In the genomic region with DNA sequence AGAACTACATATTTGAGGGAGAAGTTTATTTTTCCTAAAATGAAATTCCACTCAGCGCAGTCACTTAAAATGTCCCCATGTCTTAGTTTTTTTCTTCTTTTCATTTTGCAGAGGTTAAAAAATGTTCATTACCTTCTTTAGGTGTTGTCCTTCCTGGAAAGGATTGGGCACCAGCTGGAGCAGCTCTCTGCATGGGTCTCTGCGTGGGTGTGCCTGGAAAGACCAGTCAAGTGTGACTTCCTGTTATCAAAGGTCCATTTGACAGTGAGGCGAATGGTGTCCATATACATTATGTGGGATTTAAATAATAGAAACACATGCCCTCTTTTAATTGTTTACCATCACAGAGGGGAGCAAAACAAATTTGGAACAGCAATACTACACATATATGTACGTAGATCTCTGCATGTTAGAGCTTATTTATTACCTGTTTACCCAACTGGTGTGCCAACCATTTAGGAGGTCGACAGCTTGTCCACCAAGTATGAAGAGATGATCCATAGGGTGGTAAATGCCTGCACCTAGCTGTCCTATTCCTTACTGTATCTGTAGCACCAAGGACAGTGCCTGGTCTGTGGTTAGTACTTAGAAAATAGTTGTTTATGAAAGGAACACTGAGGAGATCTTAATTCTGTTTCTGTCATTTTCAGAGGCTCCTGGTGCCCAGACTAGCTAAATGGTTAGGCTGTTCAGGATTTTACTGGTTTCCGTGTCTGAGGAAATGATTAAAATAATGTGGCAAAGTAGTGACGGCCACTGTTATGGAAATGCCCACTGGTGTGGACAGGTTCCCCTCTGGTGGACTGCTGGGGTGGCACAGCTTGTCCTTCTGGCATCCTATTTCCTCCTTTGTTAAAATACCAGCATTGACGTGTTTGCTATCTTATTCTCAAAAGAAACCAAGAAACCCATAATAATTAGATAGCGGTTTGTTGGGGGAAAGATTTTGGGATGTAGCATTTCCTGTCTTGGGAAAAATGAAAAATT, we compare ENCODE assay signal across 11 cellular contexts.
DNase-seq lines count a peak whose midpoint lies in the region; ATAC-seq, FAIRE-seq and TF ChIP-seq lines count a peak whose summit lies in the region.
"Had no signal": no experiment of that assay in that cellular context is flagged by ENCODE, and none has a peak within 500 bp of the region (broad histone marks: within the 10 kb centered on the region; RNA-seq: fewer than 3 reads in every experiment).

No MANE protein-coding gene starts in this region.

- no peak for TF ChIP-seq RAD21 in K562 (CRISPR knock-in tag; conservative IDR thresholded peaks at IDR 0.05 in 1 of 2, IDR thresholded peaks at IDR 0.05 in 1 of 2)

- TF ChIP-seq CTCF in K562 (IDR thresholded peaks at IDR 0.05 in 2 of 3, conservative IDR thresholded peaks at IDR 0.05 in 1 of 3; ENCODE audit: insufficient read depth in 2 of 3, low read depth in 1 of 3, low read length in 3 of 3) (peak in 2 of 3 experiments; percentile 13 to 27; a peak in 2 of 6 replicates), nephron progenitor cell (IDR thresholded peaks at IDR 0.05) (peak; percentile 11)

- no peaks in the 10 kb centered on the region for H4K20me1 ChIP-seq in K562 (replicated peaks; ENCODE audit: control insufficient read depth, insufficient read depth, low read length)

- H3K4me2 ChIP-seq in K562 (ENCODE audit: insufficient read depth, low read length): no peak overlapping the region

- H3K79me2 ChIP-seq in K562 (ENCODE audit: control insufficient read depth, insufficient read depth, low read length): no peaks in the 10 kb centered on the region

- no peak overlapping the region for H3K27ac ChIP-seq in K562 (ENCODE audit: extremely low read depth, low read depth, low read length)
- H3K27ac ChIP-seq in small intestine (ENCODE audit: low read depth in 1 of 2, low read length in 1 of 2): no peak overlapping the region
- H3K27ac ChIP-seq in substantia nigra (ENCODE audit: low read depth, low read length, poor library complexity, severe bottlenecking): no peak overlapping the region

- no peak overlapping the region for H3K4me3 Mint-ChIP-seq in nephron progenitor cell
- H3K4me3 Mint-ChIP-seq in stimulated activated memory B cell treated with anti-CD40 and anti-IgM and Interleukin-4, amounts not matched to agents 10 μg/mL and 1 μg/mL and 100 μg/mL, for 72 hours: no peak overlapping the region

- CTCF ChIA-PET in K562 (lab: Yijun Ruan, JAX; ENCODE audit: low intra/inter-chr PET ratio): no interaction called here

- peaks cover 4% of the 10 kb centered on the region for H3K4me1 Mint-ChIP-seq in nephron progenitor cell
- H3K4me1 Mint-ChIP-seq in stimulated activated memory B cell treated with anti-CD40 and anti-IgM and Interleukin-4, amounts not matched to agents 10 μg/mL and 1 μg/mL and 100 μg/mL, for 72 hours: no peaks in the 10 kb centered on the region

- H3K4me1 ChIP-seq in K562 (replicated peaks in 1 of 2; ENCODE audit: control insufficient read depth in 2 of 2, insufficient read depth in 2 of 2, low read length in 2 of 2) (no peaks in the 10 kb centered on the region), small intestine (ENCODE audit: control insufficient read depth in 2 of 2, insufficient read depth in 1 of 2, low read depth in 1 of 2, low read length in 1 of 2) (no peaks in the 10 kb centered on the region)

- H3K27ac Mint-ChIP-seq in nephron progenitor cell: no peak overlapping the region
- H3K27ac Mint-ChIP-seq in stimulated activated memory B cell treated with anti-CD40 and anti-IgM and Interleukin-4, amounts not matched to agents 10 μg/mL and 1 μg/mL and 100 μg/mL, for 72 hours: no peak overlapping the region

- intact Hi-C loops in K562 (cut with micrococcal nuclease): no loop called here

- TF ChIP-seq EP300 in K562 (IDR thresholded peaks at IDR 0.05; ENCODE audit: low read length): no peak

- POLR2A ChIA-PET in K562 (lab: Yijun Ruan, JAX): interaction anchor here (0.7 kb wide), 1 partner anchor 171 kb away, joined by 3 read pairs; no protein-coding TSS in a partner anchor

- H3K9ac ChIP-seq in K562 (ENCODE audit: insufficient read depth in 1 of 2, low read depth in 2 of 2, low read length in 2 of 2): no peak overlapping the region

- no peak overlapping the region for H3K4me3 ChIP-seq in K562
- no peak overlapping the region for H3K4me3 ChIP-seq in small intestine (ENCODE audit: low read depth in 1 of 2, low read length in 2 of 2)

- H2AFZ ChIP-seq in K562 (ENCODE audit: low read depth, low read length): no peak overlapping the region

- no peaks in the 10 kb centered on the region for H3K27me3 ChIP-seq in K562 (ENCODE audit: control insufficient read depth in 2 of 2, insufficient read depth in 2 of 2, low read length in 2 of 2)
- no peaks in the 10 kb centered on the region for H3K27me3 ChIP-seq in small intestine (ENCODE audit: control insufficient read depth in 2 of 2, insufficient read depth in 2 of 2, low read length in 2 of 2)

- TF ChIP-seq POLR2A in K562 (conservative IDR thresholded peaks at IDR 0.05): no peak

- H3K36me3 Mint-ChIP-seq in nephron progenitor cell (ENCODE audit: low read depth): no peaks in the 10 kb centered on the region
- H3K36me3 Mint-ChIP-seq in stimulated activated memory B cell treated with anti-CD40 and anti-IgM and Interleukin-4, amounts not matched to agents 10 μg/mL and 1 μg/mL and 100 μg/mL, for 72 hours: peaks cover 21% of the 10 kb centered on the region

- no peaks in the 10 kb centered on the region for H3K9me1 ChIP-seq in K562 (ENCODE audit: control insufficient read depth, insufficient read depth, low read length)

- ATAC-seq in K562: no peak
- ATAC-seq in stimulated activated memory B cell treated with anti-CD40 and anti-IgM and Interleukin-4, amounts not matched to agents 10 μg/mL and 1 μg/mL and 100 μg/mL, for 72 hours: no peak

- H3K27me3 Mint-ChIP-seq in nephron progenitor cell (ENCODE audit: low read depth, poor library complexity): peaks cover 20% of the 10 kb centered on the region
- no peaks in the 10 kb centered on the region for H3K27me3 Mint-ChIP-seq in stimulated activated memory B cell treated with anti-CD40 and anti-IgM and Interleukin-4, amounts not matched to agents 10 μg/mL and 1 μg/mL and 100 μg/mL, for 72 hours

- H3K9me3 ChIP-seq in K562 (replicated peaks; ENCODE audit: control insufficient read depth, insufficient read depth, low read depth, low read length) (no peaks in the 10 kb centered on the region), small intestine (ENCODE audit: control insufficient read depth, low read depth) (no peaks in the 10 kb centered on the region)

- FAIRE-seq in K562 (lab: Jason Lieb, UNC): no peak
- no peak for FAIRE-seq in small intestine (lab: Jason Lieb, UNC)

- BruUV-seq in K562 (replicated peaks; lab: Mats Ljungman, UMichigan): no TSS peak

- in situ Hi-C loops in K562 (cut with MboI): no loop called here

- H3K36me3 ChIP-seq in K562 (ENCODE audit: control insufficient read depth, insufficient read depth, low read length) (no peaks in the 10 kb centered on the region), small intestine (ENCODE audit: control insufficient read depth in 2 of 2, insufficient read depth in 2 of 2, low read length in 2 of 2) (no peaks in the 10 kb centered on the region)

- no peaks in the 10 kb centered on the region for H3K9me3 Mint-ChIP-seq in nephron progenitor cell
- H3K9me3 Mint-ChIP-seq in stimulated activated memory B cell treated with anti-CD40 and anti-IgM and Interleukin-4, amounts not matched to agents 10 μg/mL and 1 μg/mL and 100 μg/mL, for 72 hours: no peaks in the 10 kb centered on the region

- 1% methylated on average over 9 of the region's 9 CpGs for WGBS in K562 (ENCODE audit: insufficient coverage, low coverage, missing lambda C conversion rate)
- WGBS in small intestine, 3 donors: 71 to 82% (median 77%) methylated on average over 9 of the region's 9 CpGs

- DNase-seq in ELR (ENCODE audit: low read depth): peak; percentile 8
- DNase-seq in NCI-H1092 treated with DMSO at 0.1 percent for 48 hours (lab: John Stamatoyannopoulos, UW): peak; percentile 81
- no peak for DNase-seq in K562 (ENCODE audit: extremely low read depth in 1 of 4, low spot score in 3 of 4)
- no peak for DNase-seq in nephron progenitor cell
- DNase-seq in small intestine: no peak
- DNase-seq in substantia nigra (lab: John Stamatoyannopoulos, UW): no peak
- no peak for DNase-seq in stimulated activated CD4-positive, alpha-beta T cell treated with anti-CD3 and anti-CD28 coated beads, Interleukin-15, amount 100 ng/mL, for 24 hours
- DNase-seq: activated CD4-positive, alpha-beta T cell treated with anti-CD3 and anti-CD28 coated beads, Interleukin-2, amount 50 U/mL, for 4 hours; aorta; nucleus accumbens had no signal

TF ChIP-seq in K562, 482 proteins besides CTCF, POLR2A, EP300 and RAD21 (continues in another document):
- TF ChIP-seq, protein P1, sequence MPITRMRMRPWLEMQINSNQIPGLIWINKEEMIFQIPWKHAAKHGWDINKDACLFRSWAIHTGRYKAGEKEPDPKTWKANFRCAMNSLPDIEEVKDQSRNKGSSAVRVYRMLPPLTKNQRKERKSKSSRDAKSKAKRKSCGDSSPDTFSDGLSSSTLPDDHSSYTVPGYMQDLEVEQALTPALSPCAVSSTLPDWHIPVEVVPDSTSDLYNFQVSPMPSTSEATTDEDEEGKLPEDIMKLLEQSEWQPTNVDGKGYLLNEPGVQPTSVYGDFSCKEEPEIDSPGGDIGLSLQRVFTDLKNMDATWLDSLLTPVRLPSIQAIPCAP (CRISPR knock-in tag; IDR thresholded peaks at IDR 0.05; ENCODE audit: borderline replicate concordance): no peak

Comparison
In these comparisons a context has a peak if more than half of its experiments do, and no peak if none do; other contexts are left out.
1. DNase-seq: peak in ELR (single experiment) and NCI-H1092 treated with DMSO at 0.1 percent for 48 hours (single experiment); none in K562 (0 of 4), nephron progenitor cell (single experiment), small intestine (single experiment), substantia nigra (0 of 49) and stimulated activated CD4-positive, alpha-beta T cell treated with anti-CD3 and anti-CD28 coated beads, Interleukin-15, amount 100 ng/mL, for 24 hours (single experiment).